Comparison of ENCODE assay signal across 15 cellular contexts in the genomic region with DNA sequence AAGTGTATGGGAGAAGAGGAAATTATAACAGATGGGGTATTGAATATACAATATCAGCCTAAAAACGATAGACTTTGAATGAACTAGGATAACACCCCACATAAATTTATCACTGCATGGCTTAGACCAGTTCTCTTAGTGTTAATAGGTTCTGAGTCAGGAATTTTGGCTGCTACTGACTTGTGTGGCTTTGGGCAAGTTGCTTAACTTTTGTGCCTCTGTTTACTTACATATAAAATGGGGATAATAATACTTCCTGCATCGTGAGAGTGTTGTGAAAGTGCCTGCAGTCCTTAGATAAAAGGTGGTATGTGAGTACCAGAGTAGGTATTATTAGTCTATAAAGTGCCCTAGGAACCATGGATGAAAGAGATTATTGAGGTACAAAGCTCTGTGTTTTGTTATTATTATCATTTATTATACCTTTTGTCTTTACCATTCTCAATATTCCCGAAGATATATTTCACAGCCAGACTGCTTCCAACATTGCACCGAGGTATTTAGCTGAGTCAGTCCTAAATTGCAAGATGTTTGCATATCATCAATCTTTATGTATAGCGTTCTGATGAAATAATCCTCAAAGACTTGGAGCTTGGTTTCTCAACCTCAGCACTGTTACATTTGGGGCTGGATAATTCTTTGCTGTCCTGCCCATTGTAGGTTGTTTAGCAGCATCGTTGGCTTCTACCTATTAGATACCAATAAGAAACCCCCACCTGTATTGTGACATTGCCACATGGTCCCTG. TPM values are rescaled to one million over a fixed set of nuclear protein-coding genes. Genes with fewer than 3 reads are reported as not detected.
DNase-seq lines count a peak whose midpoint lies in the region; ATAC-seq, FAIRE-seq and TF ChIP-seq lines count a peak whose summit lies in the region.
"Had no signal": no experiment of that assay in that cellular context is flagged by ENCODE, and none has a peak within 500 bp of the region (broad histone marks: within the 10 kb centered on the region; RNA-seq: fewer than 3 reads in every experiment).

No MANE protein-coding gene starts in this region.

- BruUV-seq in OCI-LY7 (replicated peaks; lab: Mats Ljungman, UMichigan), result TSS peak; percentile 48

- POLR2A ChIA-PET in OCI-LY7 (lab: Charles Lee), result interaction anchor here (0.7 to 1.8 kb wide), 3 partner anchors 12 to 103 kb away, joined by 3 to 4 read pairs (median 3); no protein-coding TSS in a partner anchor

- no peak overlapping the region for H3K4me3 ChIP-seq in OCI-LY7 (ENCODE audit: low read depth, low read length, poor library complexity, severe bottlenecking)
- no peak overlapping the region for H3K4me3 ChIP-seq in osteoblast (ENCODE audit: insufficient read depth, low read length)
- H3K4me3 ChIP-seq: lung had no signal

- H3K27me3 ChIP-seq in osteoblast (ENCODE audit: insufficient read depth, low read length), result no peaks in the 10 kb centered on the region

- H4K20me1 ChIP-seq in OCI-LY7 (ENCODE audit: insufficient read depth, low read length), result no peaks in the 10 kb centered on the region; the same call in 1 of the 2 replicates
- peaks cover 7% of the 10 kb centered on the region for H4K20me1 ChIP-seq in osteoblast (ENCODE audit: insufficient read depth, low read length)

- in situ Hi-C loops in Caki2 (cut with HindIII; ENCODE audit: low pct_unique_long_range_greater_than_20kb, low sequenced_read_pairs), result no loop called here

- no peak for ATAC-seq in HG03520 (IDR thresholded peaks at IDR 0.05; ENCODE audit: unreplicated experiment)

- no peak overlapping the region for H3K27ac Mint-ChIP-seq in endothelial cell (ENCODE audit: unreplicated experiment)
- no peak overlapping the region for H3K27ac Mint-ChIP-seq in activated naive CD8-positive, alpha-beta T cell treated with anti-CD3 and anti-CD28 coated beads for 36 hours
- H3K27ac Mint-ChIP-seq: activated naive CD4-positive, alpha-beta T cell treated with anti-CD3 and anti-CD28 coated beads, Interleukin-2, amount 50 U/mL, for 24 hours; CD4-positive, CD25-positive, alpha-beta regulatory T cell had no signal

- H3K36me3 Mint-ChIP-seq in endothelial cell (ENCODE audit: low read depth, unreplicated experiment), result peaks cover 8% of the 10 kb centered on the region
- no peaks in the 10 kb centered on the region for H3K36me3 Mint-ChIP-seq in activated naive CD8-positive, alpha-beta T cell treated with anti-CD3 and anti-CD28 coated beads for 36 hours
- H3K36me3 Mint-ChIP-seq: activated naive CD4-positive, alpha-beta T cell treated with anti-CD3 and anti-CD28 coated beads, Interleukin-2, amount 50 U/mL, for 24 hours; CD4-positive, CD25-positive, alpha-beta regulatory T cell had no signal

- H3K9me2 ChIP-seq in OCI-LY7 (ENCODE audit: insufficient read depth, low read length), result no peaks in the 10 kb centered on the region

- H3K9me3 Mint-ChIP-seq in endothelial cell (ENCODE audit: unreplicated experiment), result no peaks in the 10 kb centered on the region
- peaks cover 4% of the 10 kb centered on the region for H3K9me3 Mint-ChIP-seq in activated naive CD8-positive, alpha-beta T cell treated with anti-CD3 and anti-CD28 coated beads for 36 hours

- H3K36me3 ChIP-seq in OCI-LY7 (ENCODE audit: insufficient read depth, low read length) (peaks cover 7% of the 10 kb centered on the region; the same call in 1 of the 2 replicates), osteoblast (ENCODE audit: insufficient read depth, low read length) (no peaks in the 10 kb centered on the region)

- peaks cover 5% of the 10 kb centered on the region for H3K4me1 ChIP-seq in OCI-LY7 (ENCODE audit: insufficient read depth, low read length, poor library complexity, severe bottlenecking)
- peaks cover 22% of the 10 kb centered on the region for H3K4me1 ChIP-seq in osteoblast (ENCODE audit: insufficient read depth, low read length)

- H2AFZ ChIP-seq in OCI-LY7 (ENCODE audit: low read length) (no peak overlapping the region), osteoblast (ENCODE audit: low read length) (no peak overlapping the region)

- no peak overlapping the region for H3K27ac ChIP-seq in OCI-LY7 (ENCODE audit: low read depth, low read length, poor library complexity, severe bottlenecking)
- peak overlapping the region; percentile 96 for H3K27ac ChIP-seq in osteoblast (ENCODE audit: low read depth, low read length)

- peaks cover 9% of the 10 kb centered on the region for H3K27me3 Mint-ChIP-seq in endothelial cell (ENCODE audit: unreplicated experiment)
- peaks cover 56% of the 10 kb centered on the region for H3K27me3 Mint-ChIP-seq in activated naive CD8-positive, alpha-beta T cell treated with anti-CD3 and anti-CD28 coated beads for 36 hours

- H3K4me3 Mint-ChIP-seq in endothelial cell (ENCODE audit: unreplicated experiment), result peak overlapping the region; percentile 98
- no peak overlapping the region for H3K4me3 Mint-ChIP-seq in activated naive CD8-positive, alpha-beta T cell treated with anti-CD3 and anti-CD28 coated beads for 36 hours

- CTCF ChIA-PET in OCI-LY7 (lab: Charles Lee; ENCODE audit: unreplicated experiment), result no interaction called here

- peaks cover 18% of the 10 kb centered on the region for H3K79me2 ChIP-seq in OCI-LY7 (ENCODE audit: insufficient read depth, low read depth, low read length)
- H3K79me2 ChIP-seq in osteoblast (ENCODE audit: insufficient read depth, low read length), result peaks cover 23% of the 10 kb centered on the region

- H3K9me3 ChIP-seq in OCI-LY7 (ENCODE audit: low read length) (no peaks in the 10 kb centered on the region), osteoblast (ENCODE audit: low read depth, low read length) (no peaks in the 10 kb centered on the region)

- TF ChIP-seq CTCF in OCI-LY7 (conservative IDR thresholded peaks at IDR 0.05; ENCODE audit: low read length) (no peak), endothelial cell (IDR thresholded peaks at IDR 0.05; ENCODE audit: unreplicated experiment) (no peak), osteoblast (IDR thresholded peaks at IDR 0.05; ENCODE audit: extremely low read depth, low read depth, low read length) (no peak)

- intact Hi-C loops in OCI-LY7 (cut with micrococcal nuclease; ENCODE audit: unreplicated experiment), result loop anchor here (5.0 kb wide), 1 partner anchor 1696 kb away; no protein-coding TSS in a partner anchor

- DNase-seq in Caki2 (ENCODE audit: low read depth) (peak; percentile 59), OCI-LY7 (ENCODE audit: low spot score) (no peak), endothelial cell (ENCODE audit: low spot score) (no peak), osteoblast (ENCODE audit: insufficient read length, low spot score, missing footprints) (no peak), HTR-8/SVneo (ENCODE audit: insufficient read length, low spot score) (no peak), amygdala (lab: John Stamatoyannopoulos, UW) (no peak)
- no peak for DNase-seq in activated naive CD8-positive, alpha-beta T cell treated with anti-CD3 and anti-CD28 coated beads for 36 hours
- DNase-seq: CD4-positive, CD25-positive, alpha-beta regulatory T cell; dorsolateral prefrontal cortex; GF-D8; MM.1S; T1000 had no signal

- H3K4me2 ChIP-seq in OCI-LY7 (ENCODE audit: low read length), result no peak overlapping the region
- H3K4me2 ChIP-seq in osteoblast (ENCODE audit: insufficient read depth, low read length), result peak overlapping the region; percentile 88

- H3K4me1 Mint-ChIP-seq in endothelial cell (ENCODE audit: unreplicated experiment), result peaks cover 11% of the 10 kb centered on the region
- H3K4me1 Mint-ChIP-seq in activated naive CD8-positive, alpha-beta T cell treated with anti-CD3 and anti-CD28 coated beads for 36 hours, result peaks cover 10% of the 10 kb centered on the region

- FAIRE-seq in HTR-8/SVneo (lab: Jason Lieb, UNC), result no peak

RNA-seq across cellular contexts. Expression of a gene that starts 2.3 kb away (rescaled TPM):
- 252 and 306 TPM in 2 replicates for total RNA-seq in Caki2 (2014; rRNA removed; shearing (Covaris generic); ENCODE audit: low replicate concordance)
- 186 and 263 TPM in 2 replicates for total RNA-seq in OCI-LY7 (2014; rRNA removed; shearing (Covaris generic))
- total RNA-seq in OCI-LY7 (2022) (107 and 110 TPM in 2 replicates), endothelial cell (ENCODE audit: unreplicated experiment) (92.3 TPM), osteoblast (73.4 and 78.5 TPM in 2 replicates)
- 10 to 100 TPM; 10.0 to 13.4 TPM for total RNA-seq in activated naive CD8-positive, alpha-beta T cell treated with anti-CD3 and anti-CD28 coated beads for 36 hours
